ENCODE assay signal across 13 cellular contexts in the genomic region with DNA sequence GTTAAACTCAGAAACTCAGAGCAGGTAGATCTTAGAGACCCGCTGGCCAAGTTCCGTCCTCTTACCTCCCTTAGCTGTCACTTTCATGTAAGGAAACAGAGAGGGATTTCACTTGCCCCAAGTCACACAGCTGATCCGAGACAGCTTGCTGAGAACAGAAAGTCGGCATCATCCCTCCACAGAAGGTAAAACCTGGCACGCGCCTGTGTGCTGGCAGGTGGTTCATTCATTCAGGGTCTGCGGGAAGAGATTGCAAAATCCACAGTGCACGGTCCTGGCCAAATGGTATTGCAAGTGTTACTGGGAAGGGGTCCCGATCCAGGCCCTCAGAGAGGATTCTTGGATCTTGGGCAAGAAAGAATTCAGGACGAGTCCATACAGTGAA. TPM values are rescaled to one million over a fixed set of nuclear protein-coding genes. Genes with fewer than 3 reads are reported as not detected.
DNase-seq lines count a peak whose midpoint lies in the region; ATAC-seq and TF ChIP-seq lines count a peak whose summit lies in the region.
"Had no signal": no experiment of that assay in that cellular context is flagged by ENCODE, and none has a peak within 500 bp of the region (broad histone marks: within the 10 kb centered on the region; RNA-seq: fewer than 3 reads in every experiment).

No MANE protein-coding gene starts in this region.

- CTCF ChIA-PET in activated naive CD4-positive, alpha-beta T cell treated with anti-CD3 and anti-CD28 coated beads, Interleukin-2, amount 10 ng/mL, durations not matched to agents 7 days and 5 days (lab: Charles Lee), result interaction anchor here (2.8 kb wide), 1 partner anchor 80 kb away, joined by 9 read pairs; no protein-coding TSS in a partner anchor

- peaks cover 7% of the 10 kb centered on the region for H3K36me3 Mint-ChIP-seq in activated naive CD4-positive, alpha-beta T cell treated with anti-CD3 and anti-CD28 coated beads, Interleukin-2, amount 10 ng/mL, durations not matched to agents 7 days and 5 days
- H3K36me3 Mint-ChIP-seq in activated naive CD4-positive, alpha-beta T cell treated with anti-CD3 and anti-CD28 coated beads, Interleukin-2, amount 50 U/mL, for 72 hours, result no peaks in the 10 kb centered on the region
- H3K36me3 Mint-ChIP-seq in effector memory CD8-positive, alpha-beta T cell (ENCODE audit: insufficient read depth), result peaks cover 28% of the 10 kb centered on the region

- TF ChIP-seq CTCF in spleen (IDR thresholded peaks at IDR 0.05 in 8 of 11, conservative IDR thresholded peaks at IDR 0.05 in 3 of 11), result no peak
- TF ChIP-seq CTCF in gastroesophageal sphincter (IDR thresholded peaks at IDR 0.05), result no peak

- no peak overlapping the region for H3K27ac Mint-ChIP-seq in activated naive CD4-positive, alpha-beta T cell treated with anti-CD3 and anti-CD28 coated beads, Interleukin-2, amount 10 ng/mL, durations not matched to agents 7 days and 5 days
- no peak overlapping the region for H3K27ac Mint-ChIP-seq in activated naive CD4-positive, alpha-beta T cell treated with anti-CD3 and anti-CD28 coated beads, Interleukin-2, amount 50 U/mL, for 72 hours
- peak overlapping the region; percentile 46 to 74 for H3K27ac Mint-ChIP-seq in effector memory CD8-positive, alpha-beta T cell

- intact Hi-C loops in spleen (cut with DNase I; ENCODE audit: low total_unique reads), result no loop called here

- H3K4me1 ChIP-seq in HUES64 (ENCODE audit: insufficient read depth, low read length), result peaks cover 9% of the 10 kb centered on the region
- H3K4me1 ChIP-seq in spleen, result peaks cover 0 to 58% (median 29%) of the 10 kb centered on the region in 6 donors
- peaks cover 0 to 21% (median 8%) of the 10 kb centered on the region in 3 donors for H3K4me1 ChIP-seq in gastroesophageal sphincter

- no peak overlapping the region for H3K9ac ChIP-seq in HUES64 (ENCODE audit: low read depth, low read length)
- H3K9ac ChIP-seq: parathyroid adenoma had no signal

- H3K27ac ChIP-seq in HUES64 (ENCODE audit: low read depth, low read length), result peak overlapping the region; percentile 64; the same call in 1 of the 2 replicates
- H3K27ac ChIP-seq in spleen, result peak overlapping the region in 3 of 8 donors; percentile 80 to 86 (median 86)
- no peak overlapping the region for H3K27ac ChIP-seq in gastroesophageal sphincter
- H3K27ac ChIP-seq: parathyroid adenoma, suprapubic skin had no signal

- no peaks in the 10 kb centered on the region for H3K36me3 ChIP-seq in HUES64 (ENCODE audit: insufficient read depth, low read length)
- H3K36me3 ChIP-seq in spleen, result no peaks in the 10 kb centered on the region
- H3K36me3 ChIP-seq in gastroesophageal sphincter, result no peaks in the 10 kb centered on the region
- H3K36me3 ChIP-seq: suprapubic skin had no signal

- TF ChIP-seq EP300 in gastroesophageal sphincter (IDR thresholded peaks at IDR 0.05), result no peak

- H3K4me3 ChIP-seq in HUES64 (ENCODE audit: low read length) (peak overlapping the region; percentile 57), spleen (peak overlapping the region in 2 of 8 donors; percentile 52 to 75), gastroesophageal sphincter (no peak overlapping the region)

- TF ChIP-seq POLR2A in spleen (IDR thresholded peaks at IDR 0.05), result no peak
- no peak for TF ChIP-seq POLR2A in gastroesophageal sphincter (IDR thresholded peaks at IDR 0.05)

- H3K9me3 Mint-ChIP-seq in activated naive CD4-positive, alpha-beta T cell treated with anti-CD3 and anti-CD28 coated beads, Interleukin-2, amount 10 ng/mL, durations not matched to agents 7 days and 5 days, result no peaks in the 10 kb centered on the region
- no peaks in the 10 kb centered on the region for H3K9me3 Mint-ChIP-seq in activated naive CD4-positive, alpha-beta T cell treated with anti-CD3 and anti-CD28 coated beads, Interleukin-2, amount 50 U/mL, for 72 hours
- no peaks in the 10 kb centered on the region for H3K9me3 Mint-ChIP-seq in effector memory CD8-positive, alpha-beta T cell

- DNase-seq in activated naive CD4-positive, alpha-beta T cell treated with anti-CD3 and anti-CD28 coated beads, Interleukin-2, amount 10 ng/mL, durations not matched to agents 7 days and 5 days, result no peak
- DNase-seq in activated naive CD4-positive, alpha-beta T cell treated with anti-CD3 and anti-CD28 coated beads, Interleukin-2, amount 50 U/mL, for 72 hours (ENCODE audit: low spot score in 2 of 2), result no peak
- DNase-seq in effector memory CD8-positive, alpha-beta T cell, result no peak
- DNase-seq in spleen, result peak; percentile 72
- no peak for DNase-seq in T-helper 9 cell
- DNase-seq: amygdala, dermis blood vessel endothelial cell, NCI-H2171 had no signal

- H3K4me1 Mint-ChIP-seq in activated naive CD4-positive, alpha-beta T cell treated with anti-CD3 and anti-CD28 coated beads, Interleukin-2, amount 10 ng/mL, durations not matched to agents 7 days and 5 days, result peaks cover 10% of the 10 kb centered on the region
- H3K4me1 Mint-ChIP-seq in effector memory CD8-positive, alpha-beta T cell (ENCODE audit: low read depth in 2 of 2), result peaks cover 9 to 10% of the 10 kb centered on the region in 2 donors

- H3K27me3 Mint-ChIP-seq in activated naive CD4-positive, alpha-beta T cell treated with anti-CD3 and anti-CD28 coated beads, Interleukin-2, amount 10 ng/mL, durations not matched to agents 7 days and 5 days, result peaks cover 46% of the 10 kb centered on the region
- peaks cover 0 to 2% of the 10 kb centered on the region in 2 donors for H3K27me3 Mint-ChIP-seq in effector memory CD8-positive, alpha-beta T cell

- H3K27me3 ChIP-seq in HUES64 (ENCODE audit: insufficient read depth, low read length), result peaks cover 32% of the 10 kb centered on the region
- H3K27me3 ChIP-seq in spleen (replicated peaks in 1 of 7), result peaks cover 0 to 22% (median 0%) of the 10 kb centered on the region in 7 donors
- no peaks in the 10 kb centered on the region for H3K27me3 ChIP-seq in gastroesophageal sphincter
- H3K27me3 ChIP-seq: suprapubic skin had no signal

- 28% methylated on average over 10 of the region's 10 CpGs for WGBS in HUES64
- WGBS in spleen, 5 donors, result 76 to 94% (median 90%) methylated on average over 10 of the region's 10 CpGs
- 60 to 85% methylated on average over 2 to 6 of the region's 10 CpGs for whole genome bisulfite sequencing in gastroesophageal sphincter (ENCODE audit: low coverage in 1 of 2), 2 donors

- no peak for ATAC-seq in activated naive CD4-positive, alpha-beta T cell treated with anti-CD3 and anti-CD28 coated beads, Interleukin-2, amount 50 U/mL, for 72 hours
- ATAC-seq in effector memory CD8-positive, alpha-beta T cell (replicated peaks), result no peak
- no peak for ATAC-seq in HG02884 (IDR thresholded peaks at IDR 0.05; ENCODE audit: unreplicated experiment)
- ATAC-seq in gastroesophageal sphincter, result no peak

- H3K9me3 ChIP-seq in HUES64 (ENCODE audit: insufficient read depth, low read depth, low read length), result no peaks in the 10 kb centered on the region
- H3K9me3 ChIP-seq in spleen, result no peaks in the 10 kb centered on the region
- H3K9me3 ChIP-seq in gastroesophageal sphincter, result no peaks in the 10 kb centered on the region
- H3K9me3 ChIP-seq: suprapubic skin had no signal

- H3K4me3 Mint-ChIP-seq in activated naive CD4-positive, alpha-beta T cell treated with anti-CD3 and anti-CD28 coated beads, Interleukin-2, amount 10 ng/mL, durations not matched to agents 7 days and 5 days, result peak overlapping the region; percentile 71
- peak overlapping the region; percentile 63 to 65 for H3K4me3 Mint-ChIP-seq in effector memory CD8-positive, alpha-beta T cell

RNA-seq across cellular contexts. Expression of gene RFLNB, which starts 46.3 kb away (rescaled TPM):
- total RNA-seq in activated naive CD4-positive, alpha-beta T cell treated with anti-CD3 and anti-CD28 coated beads, Interleukin-2, amount 50 U/mL, for 72 hours, result 10 to 100 TPM; 42.3 to 71.5 TPM
- 18.2 TPM for polyA plus RNA-seq in HUES64 (2013, experiment 1 of 2)
- polyA plus RNA-seq in HUES64 (2013, experiment 2 of 2), result 16.5 TPM
- 10 to 100 TPM; 19.5 to 47.1 (median 29.6) TPM for total RNA-seq in spleen
- 10 to 100 TPM in 1 of 3 donors, 1 to 10 TPM in 2; 3.0 to 11.8 (median 4.1) TPM for polyA plus RNA-seq in spleen
- 10 to 100 TPM; 12.9 to 30.5 (median 21.5) TPM for total RNA-seq in gastroesophageal sphincter

Comparison
In these comparisons a context has a peak if more than half of its experiments do, and no peak if none do; other contexts are left out.
1. H3K27ac Mint-ChIP-seq: peak in effector memory CD8-positive, alpha-beta T cell (2 of 2); none in activated naive CD4-positive, alpha-beta T cell treated with anti-CD3 and anti-CD28 coated beads, Interleukin-2, amount 10 ng/mL, durations not matched to agents 7 days and 5 days (single experiment) and activated naive CD4-positive, alpha-beta T cell treated with anti-CD3 and anti-CD28 coated beads, Interleukin-2, amount 50 U/mL, for 72 hours (0 of 2).